In the genomic region with DNA sequence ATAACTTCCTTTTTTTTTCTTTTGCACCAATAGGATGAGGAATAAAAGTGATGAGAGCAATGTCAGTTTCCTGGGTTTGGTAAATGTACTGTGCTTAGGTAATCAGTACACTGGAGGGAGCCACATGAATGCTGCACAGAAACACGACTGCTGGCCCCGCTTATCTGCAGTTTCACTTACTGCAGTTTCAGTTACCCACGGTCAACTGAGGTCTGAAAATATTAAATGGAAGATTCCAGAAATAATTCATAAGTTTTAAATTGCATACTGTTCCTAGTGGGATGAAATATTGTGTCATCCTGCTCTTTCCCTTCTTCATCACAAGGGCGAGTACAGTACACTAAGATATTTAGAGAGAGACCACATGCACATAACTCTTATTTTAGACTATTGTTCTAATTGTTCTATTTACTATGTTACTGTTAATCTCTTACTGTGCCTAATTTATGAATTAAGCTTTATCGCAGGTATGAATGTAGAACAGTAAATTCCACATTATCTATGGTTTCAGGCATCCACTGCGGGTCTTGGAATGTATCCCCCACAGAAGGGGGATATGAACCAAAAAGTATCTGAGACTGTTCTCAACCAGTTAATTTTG, we compare ENCODE assay signal across 1 cellular context.
TF ChIP-seq lines count a peak whose summit lies in the region.

No MANE protein-coding gene starts in this region.

TF ChIP-seq in endothelial cell of umbilical vein, 7 proteins besides CTCF, POLR2A, EP300 and RAD21 (continued from another document):
- TF ChIP-seq, protein P1, sequence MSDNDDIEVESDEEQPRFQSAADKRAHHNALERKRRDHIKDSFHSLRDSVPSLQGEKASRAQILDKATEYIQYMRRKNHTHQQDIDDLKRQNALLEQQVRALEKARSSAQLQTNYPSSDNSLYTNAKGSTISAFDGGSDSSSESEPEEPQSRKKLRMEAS (IDR thresholded peaks at IDR 0.05; ENCODE audit: insufficient read depth, insufficient read length): no peak
